16 cellular contexts compared by ENCODE assay signal in the genomic region with DNA sequence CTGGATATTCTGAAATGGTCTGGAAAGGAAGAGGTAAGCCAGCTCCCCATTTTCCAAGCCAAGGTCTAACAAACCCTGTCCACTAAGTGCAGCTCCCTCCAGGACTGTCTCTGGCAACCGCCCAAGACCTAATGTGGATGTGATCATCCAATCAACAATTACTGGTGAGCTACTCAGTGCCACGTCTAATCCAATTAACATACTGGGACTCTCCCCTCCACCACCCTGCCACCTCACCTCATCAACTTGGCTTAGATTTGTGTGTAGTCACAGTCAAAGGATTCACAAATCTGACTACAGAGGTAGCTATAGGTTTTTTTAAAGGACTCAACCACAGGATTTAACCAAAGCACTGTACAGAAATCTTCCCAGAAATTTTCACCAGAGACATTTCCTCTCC. TPM values are rescaled to one million over a fixed set of nuclear protein-coding genes. Genes with fewer than 3 reads are reported as not detected.
DNase-seq lines count a peak whose midpoint lies in the region; ATAC-seq and TF ChIP-seq lines count a peak whose summit lies in the region.
"Had no signal": no experiment of that assay in that cellular context is flagged by ENCODE, and none has a peak within 500 bp of the region (broad histone marks: within the 10 kb centered on the region; RNA-seq: fewer than 3 reads in every experiment).

No MANE protein-coding gene starts in this region.

- no peak for ATAC-seq in HG03439 (IDR thresholded peaks at IDR 0.05; ENCODE audit: unreplicated experiment)
- ATAC-seq: left lung; naive thymus-derived CD4-positive, alpha-beta T cell had no signal

- POLR2A ChIA-PET in HEK293T (lab: Yijun Ruan, JAX) = no interaction called here

- H3K4me1 ChIP-seq in esophagus squamous epithelium = peaks cover under 1 to 74% (median 15%) of the 10 kb centered on the region in 3 donors
- H3K4me1 ChIP-seq: left lung had no signal

- TF ChIP-seq CTCF in esophagus squamous epithelium (IDR thresholded peaks at IDR 0.05) = no peak

- H3K36me3 ChIP-seq in esophagus squamous epithelium = no peaks in the 10 kb centered on the region
- H3K36me3 ChIP-seq: left lung, thoracic aorta had no signal

- no peak for TF ChIP-seq POLR2A in esophagus squamous epithelium (IDR thresholded peaks at IDR 0.05)

- no peaks in the 10 kb centered on the region for H3K9me3 ChIP-seq in esophagus squamous epithelium
- H3K9me3 ChIP-seq: left lung, thoracic aorta had no signal

- CTCF ChIA-PET in HEK293T (lab: Yijun Ruan, JAX) = interaction anchor here (0.9 to 2.7 kb wide), 4 partner anchors 9 to 133 kb away, joined by 3 to 22 read pairs (median 5); no protein-coding TSS in a partner anchor

- 25 to 47% methylated on average over 2 of the region's 2 CpGs for WGBS in esophagus squamous epithelium, 2 donors

- peak; percentile 69 for DNase-seq in Daoy (ENCODE audit: low read depth)
- DNase-seq in NCI-H146 treated with DMSO at 0.1 percent for 48 hours (lab: John Stamatoyannopoulos, UW; ENCODE audit: unreplicated experiment) = peak; percentile 58
- DNase-seq in NCI-H748 treated with DMSO at 0.1 percent for 48 hours (lab: John Stamatoyannopoulos, UW) = peak; percentile 19
- DNase-seq in esophagus squamous epithelium (lab: John Stamatoyannopoulos, UW) = no peak
- no peak for DNase-seq in activated CD4-positive, CD25-positive, alpha-beta regulatory T cell treated with anti-CD3 and anti-CD28 coated beads, Interleukin-2, amount 50 U/mL, for 72 hours
- no peak for DNase-seq in medulla oblongata (ENCODE audit: extremely low spot score)
- DNase-seq in HEK293T (ENCODE audit: extremely low spot score) = no peak
- DNase-seq: activated gamma-delta T cell; AML-193; aorta; dermis blood vessel endothelial cell; left lung; naive thymus-derived CD4-positive, alpha-beta T cell had no signal

- H3K27me3 ChIP-seq in esophagus squamous epithelium = peaks cover 0 to 11% (median 0%) of the 10 kb centered on the region in 4 donors

- H3K4me3 ChIP-seq in esophagus squamous epithelium = no peak overlapping the region
- H3K4me3 ChIP-seq: left lung, thoracic aorta had no signal

- peak overlapping the region in 3 of 4 donors; percentile 11 to 89 (median 72) for H3K27ac ChIP-seq in esophagus squamous epithelium
- H3K27ac ChIP-seq: left lung, thoracic aorta had no signal

- intact Hi-C loops in esophagus squamous epithelium (cut with DNase I) = no loop called here

TF ChIP-seq in HEK293T, 16 proteins besides CTCF, POLR2A, EP300 and RAD21:
- TF ChIP-seq BHLHE40 (IDR thresholded peaks at IDR 0.05; ENCODE audit: borderline replicate concordance) (no peak), PKNOX1 (IDR thresholded peaks at IDR 0.05) (no peak), L3MBTL2 (conservative IDR thresholded peaks at IDR 0.05) (no peak), SP1 (IDR thresholded peaks at IDR 0.05) (no peak), HDGF (IDR thresholded peaks at IDR 0.05; ENCODE audit: borderline replicate concordance) (no peak), FOXM1 (IDR thresholded peaks at IDR 0.05; ENCODE audit: borderline replicate concordance) (no peak), FOXK2 (IDR thresholded peaks at IDR 0.05) (no peak), ELF4 (IDR thresholded peaks at IDR 0.05) (no peak), SUZ12 (IDR thresholded peaks at IDR 0.05) (no peak), CTBP1 (IDR thresholded peaks at IDR 0.05; ENCODE audit: borderline replicate concordance) (no peak), ARNT (IDR thresholded peaks at IDR 0.05) (no peak), FOXA1 (IDR thresholded peaks at IDR 0.05) (no peak), TARDBP (IDR thresholded peaks at IDR 0.05) (no peak), NFRKB (IDR thresholded peaks at IDR 0.05) (no peak), LEF1 (IDR thresholded peaks at IDR 0.05; ENCODE audit: borderline replicate concordance) (no peak), ZNF384 (IDR thresholded peaks at IDR 0.05) (no peak)
TF ChIP-seq in HEK293T: peak in this region for 0.

RNA-seq across cellular contexts. Expression of gene S100A7, which starts 25.4 kb away (rescaled TPM):
- not detected in 2 replicates for total RNA-seq in Daoy (2014; rRNA removed; shearing (Covaris generic))
- 1,000 to 10,000 TPM in 2 of 4 donors, 100 to 1,000 TPM in 1, 1 to 10 TPM in 1; 8.8 to 9,163 (median 3,171) TPM for total RNA-seq in esophagus squamous epithelium
- total RNA-seq: aorta; dermis blood vessel endothelial cell; HT1080; left lung; naive thymus-derived CD4-positive, alpha-beta T cell; thoracic aorta had no signal

RNA-seq across cellular contexts. Expression of gene S100A6, which starts 49.9 kb away (rescaled TPM):
- total RNA-seq in Daoy (2014; rRNA removed; shearing (Covaris generic)) = 428 and 491 TPM in 2 replicates
- 100 to 1,000 TPM; 270 to 943 (median 394) TPM for total RNA-seq in esophagus squamous epithelium

RNA-seq across cellular contexts. Expression of gene S100A5, which starts 54.9 kb away (rescaled TPM):
- 0.34 TPM in 1 of 2 replicates, not detected in the other for total RNA-seq in Daoy (2014; rRNA removed; shearing (Covaris generic))
- not detected for total RNA-seq in esophagus squamous epithelium
- total RNA-seq: aorta, dermis blood vessel endothelial cell, thoracic aorta had no signal

RNA-seq across cellular contexts. Expression of gene S100A4, which starts 59.7 kb away (rescaled TPM):
- total RNA-seq in Daoy (2014; rRNA removed; shearing (Covaris generic)) = 15.7 and 20.6 TPM in 2 replicates
- total RNA-seq in esophagus squamous epithelium = 100 to 1,000 TPM in 2 of 4 donors, 10 to 100 TPM in 2; 58.6 to 205 (median 122) TPM

Comparison
In these comparisons a context has a peak if more than half of its experiments do, and no peak if none do; other contexts are left out.
1. DNase-seq: peak in Daoy (single experiment), NCI-H146 treated with DMSO at 0.1 percent for 48 hours (single experiment) and NCI-H748 treated with DMSO at 0.1 percent for 48 hours (single experiment); none in esophagus squamous epithelium (single experiment), activated CD4-positive, CD25-positive, alpha-beta regulatory T cell treated with anti-CD3 and anti-CD28 coated beads, Interleukin-2, amount 50 U/mL, for 72 hours (single experiment), medulla oblongata (single experiment) and HEK293T (single experiment).